ENCODE assay signal across 9 cellular contexts in genomic region chr7:45888185-45888992, GRCh38. TPM values are rescaled to one million over a fixed set of nuclear protein-coding genes. Genes with fewer than 3 reads are reported as not detected.
DNase-seq lines count a peak whose midpoint lies in the region; ATAC-seq, FAIRE-seq and TF ChIP-seq lines count a peak whose summit lies in the region.
"Had no signal": no experiment of that assay in that cellular context is flagged by ENCODE, and none has a peak within 500 bp of the region (broad histone marks: within the 10 kb centered on the region; RNA-seq: fewer than 3 reads in every experiment).

IGFBP1 (plus strand) TSS chr7:45888488; CDS start chr7:45888653, 165 bp downstream.

- H3K4me2 ChIP-seq in keratinocyte (ENCODE audit: control insufficient read depth, extremely low read depth, insufficient read depth, low read depth, low read length) = peak within 1 kb of the TSS; percentile 72

- H3K9me3 ChIP-seq in keratinocyte (ENCODE audit: control insufficient read depth, low read depth, low read length) = no peaks in the 10 kb centered on the region
- H3K9me3 ChIP-seq in thymus (ENCODE audit: control insufficient read depth) = no peaks in the 10 kb centered on the region

- DNase-seq in NCI-H82 (lab: John Stamatoyannopoulos, UW) (peak; percentile 33), NCI-H82 treated with DMSO at 0.1 percent for 48 hours (lab: John Stamatoyannopoulos, UW; ENCODE audit: unreplicated experiment) (no peak), brain microvascular endothelial cell (no peak), keratinocyte (ENCODE audit: low read depth, low spot score) (no peak), OCI-M2 (lab: John Stamatoyannopoulos, UW; ENCODE audit: unreplicated experiment) (no peak)
- DNase-seq in stimulated activated CD8-positive, alpha-beta memory T cell treated with anti-CD3 and anti-CD28 coated beads, Interleukin-4, amount 100 ng/mL, for 48 hours = no peak
- DNase-seq: CD4-positive, CD25-positive, alpha-beta regulatory T cell had no signal

- no peaks in the 10 kb centered on the region for H4K20me1 ChIP-seq in keratinocyte (ENCODE audit: control insufficient read depth, extremely low read depth, insufficient read depth, low read length)

- WGBS in thymus = 6% methylated on average over 73 of the region's 73 CpGs

- dilution Hi-C loops in keratinocyte (cut with MboI; ENCODE audit: extremely low pct_ligation_motif_present, low sequenced_read_pairs) = no loop called here

- H3K36me3 ChIP-seq in brain microvascular endothelial cell (replicated peaks) = no peaks in the 10 kb centered on the region
- H3K36me3 ChIP-seq in keratinocyte (ENCODE audit: control insufficient read depth in 2 of 2, extremely low read depth in 1 of 2, insufficient read depth in 2 of 2, low read length in 2 of 2) = no peaks in the 10 kb centered on the region
- no peaks in the 10 kb centered on the region for H3K36me3 ChIP-seq in thymus (ENCODE audit: control insufficient read depth, insufficient read depth)

- H3K9ac ChIP-seq in keratinocyte (ENCODE audit: control insufficient read depth, extremely low read depth, insufficient read depth, low read length) = no peak within 1 kb of the TSS

- ATAC-seq in HG03439 (IDR thresholded peaks at IDR 0.05; ENCODE audit: unreplicated experiment) = no peak

- TF ChIP-seq CTCF in brain microvascular endothelial cell (IDR thresholded peaks at IDR 0.05; ENCODE audit: low read depth, low read length, missing control alignments) (no peak), keratinocyte (optimal IDR thresholded peaks at IDR 0.05 in 1 of 3, IDR thresholded peaks at IDR 0.05 in 1 of 3, conservative IDR thresholded peaks at IDR 0.05 in 1 of 3; ENCODE audit: extremely low read depth in 1 of 3, insufficient read depth in 2 of 3, low read length in 3 of 3) (no peak)

- in situ Hi-C loops in brain microvascular endothelial cell (cut with HindIII; ENCODE audit: low pct_ligation_motif_present, low sequenced_read_pairs) = no loop called here

- peak within 1 kb of the TSS; percentile 75 for H2AFZ ChIP-seq in keratinocyte (ENCODE audit: control insufficient read depth, low read length)

- no peak within 1 kb of the TSS for H3K27ac ChIP-seq in brain microvascular endothelial cell
- H3K27ac ChIP-seq in keratinocyte (ENCODE audit: control insufficient read depth, insufficient read depth, low read length) = no peak within 1 kb of the TSS
- H3K27ac ChIP-seq in thymus (ENCODE audit: low read depth) = no peak within 1 kb of the TSS

- H3K4me3 ChIP-seq in brain microvascular endothelial cell (ENCODE audit: low read depth, low read length) = peak within 1 kb of the TSS; percentile 55
- peak within 1 kb of the TSS; percentile 31 to 40 (median 38) for H3K4me3 ChIP-seq in keratinocyte (ENCODE audit: control insufficient read depth in 2 of 3, extremely low read depth in 1 of 3, insufficient read depth in 2 of 3, low read depth in 1 of 3, low read length in 3 of 3)
- H3K4me3 ChIP-seq in thymus (ENCODE audit: low read length) = no peak within 1 kb of the TSS

- FAIRE-seq in keratinocyte (lab: Jason Lieb, UNC) = no peak

- H3K9me1 ChIP-seq in keratinocyte (ENCODE audit: control insufficient read depth, extremely low read depth, insufficient read depth, low read length) = no peaks in the 10 kb centered on the region

- H3K27me3 ChIP-seq in brain microvascular endothelial cell (replicated peaks) (no peaks in the 10 kb centered on the region), keratinocyte (ENCODE audit: control insufficient read depth, extremely low read depth, insufficient read depth, low read length) (peaks cover 20% of the 10 kb centered on the region), thymus (ENCODE audit: control insufficient read depth, insufficient read depth) (peaks cover 26% of the 10 kb centered on the region)

- H3K4me1 ChIP-seq in keratinocyte (ENCODE audit: control insufficient read depth, extremely low read depth, insufficient read depth, low read length) = peaks cover 5% of the 10 kb centered on the region
- H3K4me1 ChIP-seq in thymus (ENCODE audit: control insufficient read depth, insufficient read depth, low read length) = no peaks in the 10 kb centered on the region

- H3K79me2 ChIP-seq in keratinocyte (ENCODE audit: control insufficient read depth, insufficient read depth, low read length) = no peaks in the 10 kb centered on the region

RNA-seq across cellular contexts. Expression of gene IGFBP1, which starts in this region (rescaled TPM):
- polyA plus RNA-seq in keratinocyte (not detected in 3 replicates), thymus (17.2 TPM)
- not detected for polyA plus RNA-seq in keratinocyte (2011; ENCODE audit: low read depth)
- not detected in 2 replicates for polyA plus RNA-seq in keratinocyte (2011; cell fraction: cytosol; rRNA removed)
- polyA plus RNA-seq in keratinocyte (2011; cell fraction: nucleus; rRNA removed) = not detected in 2 replicates
- 0.13 TPM in 1 of 2 replicates, not detected in the other for polyA plus RNA-seq in keratinocyte (2012; ENCODE audit: low replicate concordance)
- polyA minus RNA-seq in keratinocyte = not detected in 3 replicates
- not detected for polyA minus RNA-seq in keratinocyte (2011; cell fraction: cytosol; rRNA and poly(A)+ RNA removed)
- not detected in 2 replicates for polyA minus RNA-seq in keratinocyte (2011; cell fraction: nucleus; rRNA and poly(A)+ RNA removed)
- polyA plus RNA-seq: CD4-positive, CD25-positive, alpha-beta regulatory T cell had no signal

Comparison
In these comparisons a context has a peak if more than half of its experiments do, and no peak if none do; other contexts are left out.
1. RNA of gene IGFBP1 (polyA plus RNA-seq): 17.2 TPM in thymus (single experiment); 0.13 TPM in keratinocyte; every median in the first group is over 10 times any median in the second.